Comparison of ENCODE assay signal across 8 cellular contexts in genomic region chr11:35618497-35619029, GRCh38. TPM values are rescaled to one million over a fixed set of nuclear protein-coding genes. Genes with fewer than 3 reads are reported as not detected.
A peak's percentile ranks its signal among the peaks of the same experiment; 100 is the strongest.
DNase-seq lines count a peak whose midpoint lies in the region; ATAC-seq and TF ChIP-seq lines count a peak whose summit lies in the region.

No MANE protein-coding gene starts in this region.

- H3K27me3 ChIP-seq in ACC112 (ENCODE audit: insufficient read depth, low read length) (no peaks in the 10 kb centered on the region), trophoblast cell (ENCODE audit: insufficient read depth, low read length) (no peaks in the 10 kb centered on the region)

- peak overlapping the region; percentile 4 for H3K4ac ChIP-seq in trophoblast cell (ENCODE audit: low read depth, low read length)

- H3K27ac ChIP-seq in ACC112 (ENCODE audit: low read depth, low read length), result peak overlapping the region; percentile 90
- peak overlapping the region; percentile 88 for H3K27ac ChIP-seq in trophoblast cell (ENCODE audit: low read depth, low read length)

- H3K18ac ChIP-seq in trophoblast cell (ENCODE audit: low read length), result peak overlapping the region; percentile 83

- H3K4me1 ChIP-seq in ACC112 (ENCODE audit: control insufficient read depth, insufficient read depth, low read length, unreplicated experiment), result peaks cover 47% of the 10 kb centered on the region
- peaks cover 4 to 8% of the 10 kb centered on the region in 2 experiments for H3K4me1 ChIP-seq in trophoblast cell (ENCODE audit: control insufficient read depth in 1 of 2, insufficient read depth in 2 of 2, low read length in 2 of 2)

- DNase-seq in fibroblast of the aortic adventitia (ENCODE audit: low read depth), result no peak
- peak in 1 of 2 donors; percentile 45 for DNase-seq in trophoblast cell
- DNase-seq in mucosa of gallbladder (ENCODE audit: low spot score), result no peak
- DNase-seq in NCI-H1048 (lab: John Stamatoyannopoulos, UW), result no peak

- H4K12ac ChIP-seq in trophoblast cell (ENCODE audit: low read depth, low read length), result peak overlapping the region; percentile 20

- peak overlapping the region; percentile 89 for H3K4me2 ChIP-seq in trophoblast cell (ENCODE audit: low read length)

- H2BK120ac ChIP-seq in trophoblast cell (ENCODE audit: insufficient read depth, low read length, poor library complexity), result peak overlapping the region; percentile 79

- ATAC-seq in GM18502 (IDR thresholded peaks at IDR 0.05; ENCODE audit: poor library complexity, unreplicated experiment), result peak; percentile 51
- peak; percentile 39 for ATAC-seq in HG02938 (IDR thresholded peaks at IDR 0.05; ENCODE audit: unreplicated experiment)
- peak; percentile 8 for ATAC-seq in SK-N-SH treated with all-trans-retinoic acid at 6 μM for 48 hours

- peak overlapping the region; percentile 91 for H3K14ac ChIP-seq in trophoblast cell (ENCODE audit: low read length)

- H2AFZ ChIP-seq in ACC112 (ENCODE audit: low read length, unreplicated experiment) (peak overlapping the region; percentile 44), trophoblast cell (ENCODE audit: insufficient read depth, low read length, poor library complexity) (peak overlapping the region; percentile 59)

- peak overlapping the region; percentile 75 for H4K8ac ChIP-seq in trophoblast cell (ENCODE audit: low read depth, low read length)

- H2AK5ac ChIP-seq in trophoblast cell (ENCODE audit: low read length), result no peak overlapping the region

- peak; percentile 15 for TF ChIP-seq CTCF in fibroblast of the aortic adventitia (IDR thresholded peaks at IDR 0.05; ENCODE audit: insufficient read depth, low read length)

- WGBS in trophoblast cell (ENCODE audit: extremely low coverage, insufficient coverage, insufficient read length), result no CpG with 5 or more reads among the region's 79 CpGs

- H3K9ac ChIP-seq in trophoblast cell (ENCODE audit: low read length), result peak overlapping the region; percentile 95

- H3K36me3 ChIP-seq in ACC112 (ENCODE audit: insufficient read depth, low read length), result no peaks in the 10 kb centered on the region
- H3K36me3 ChIP-seq in trophoblast cell (ENCODE audit: control insufficient read depth in 1 of 2, insufficient read depth in 2 of 2, low read length in 2 of 2), result no peaks in the 10 kb centered on the region

- H3K4me3 ChIP-seq in ACC112 (ENCODE audit: low read depth, low read length) (peak overlapping the region; percentile 75), fibroblast of the aortic adventitia (ENCODE audit: low read depth, low read length) (peak overlapping the region; percentile 76), trophoblast cell (ENCODE audit: low read depth, low read length) (peak overlapping the region; percentile 94)

- peak overlapping the region; percentile 45 for H2BK5ac ChIP-seq in trophoblast cell (ENCODE audit: low read depth, low read length, poor library complexity)

- H4K91ac ChIP-seq in trophoblast cell (ENCODE audit: low read depth, low read length), result peak overlapping the region; percentile 94

- H3K23ac ChIP-seq in trophoblast cell (ENCODE audit: low read length), result no peak overlapping the region

- peak overlapping the region; percentile 10 for H2BK12ac ChIP-seq in trophoblast cell (ENCODE audit: low read length)

- peaks cover 31% of the 10 kb centered on the region for H3K79me1 ChIP-seq in trophoblast cell (ENCODE audit: low read length)

- no peaks in the 10 kb centered on the region for H3K9me3 ChIP-seq in trophoblast cell (ENCODE audit: insufficient read depth, low read depth, low read length)

- peaks cover 27% of the 10 kb centered on the region for H3K79me2 ChIP-seq in ACC112 (ENCODE audit: control insufficient read depth, insufficient read depth, low read length, unreplicated experiment)
- H3K79me2 ChIP-seq in trophoblast cell (ENCODE audit: control insufficient read depth, insufficient read depth, low read length, poor library complexity), result peaks cover 18% of the 10 kb centered on the region

TF ChIP-seq in SK-N-SH treated with all-trans-retinoic acid at 6 μM for 48 hours, 23 proteins besides CTCF, POLR2A, EP300 and RAD21:
- no peak for TF ChIP-seq TCF4 (CRISPR knock-in tag; IDR thresholded peaks at IDR 0.05; ENCODE audit: borderline replicate concordance)
- TF ChIP-seq PATZ1 (CRISPR knock-in tag; IDR thresholded peaks at IDR 0.05; ENCODE audit: borderline replicate concordance), result no peak
- no peak for TF ChIP-seq ZC3H10 (CRISPR knock-in tag; IDR thresholded peaks at IDR 0.05)
- no peak for TF ChIP-seq TOX (CRISPR knock-in tag; IDR thresholded peaks at IDR 0.05; ENCODE audit: borderline replicate concordance)
- TF ChIP-seq RARB (CRISPR knock-in tag; IDR thresholded peaks at IDR 0.05), result no peak
- TF ChIP-seq ZNF8 (CRISPR knock-in tag; IDR thresholded peaks at IDR 0.05), result no peak
- TF ChIP-seq OSR1 (CRISPR knock-in tag; IDR thresholded peaks at IDR 0.05), result no peak
- TF ChIP-seq BACH2 (CRISPR knock-in tag; IDR thresholded peaks at IDR 0.05; ENCODE audit: borderline replicate concordance), result no peak
- no peak for TF ChIP-seq CSDC2 (CRISPR knock-in tag; IDR thresholded peaks at IDR 0.05)
- TF ChIP-seq ISL1 (CRISPR knock-in tag; IDR thresholded peaks at IDR 0.05), result no peak

RNA-seq across cellular contexts. Expression of gene FJX1, which starts 0.3 kb away (rescaled TPM):
- total RNA-seq in fibroblast of the aortic adventitia (ENCODE audit: low replicate concordance) (8.3 and 78.2 TPM in 2 replicates), mucosa of gallbladder (1.9 TPM)
- polyA plus RNA-seq in trophoblast cell (2013), result 19.3 and 21.1 TPM in 2 replicates

RNA-seq across cellular contexts. Expression of gene TRIM44, which starts 44.0 kb away (rescaled TPM):
- total RNA-seq in fibroblast of the aortic adventitia (ENCODE audit: low replicate concordance) (42.1 and 52.7 TPM in 2 replicates), mucosa of gallbladder (69.8 TPM)
- polyA plus RNA-seq in trophoblast cell (2013), result 14.8 and 17.3 TPM in 2 replicates
